26 cellular contexts compared by ENCODE assay signal in the genomic region with DNA sequence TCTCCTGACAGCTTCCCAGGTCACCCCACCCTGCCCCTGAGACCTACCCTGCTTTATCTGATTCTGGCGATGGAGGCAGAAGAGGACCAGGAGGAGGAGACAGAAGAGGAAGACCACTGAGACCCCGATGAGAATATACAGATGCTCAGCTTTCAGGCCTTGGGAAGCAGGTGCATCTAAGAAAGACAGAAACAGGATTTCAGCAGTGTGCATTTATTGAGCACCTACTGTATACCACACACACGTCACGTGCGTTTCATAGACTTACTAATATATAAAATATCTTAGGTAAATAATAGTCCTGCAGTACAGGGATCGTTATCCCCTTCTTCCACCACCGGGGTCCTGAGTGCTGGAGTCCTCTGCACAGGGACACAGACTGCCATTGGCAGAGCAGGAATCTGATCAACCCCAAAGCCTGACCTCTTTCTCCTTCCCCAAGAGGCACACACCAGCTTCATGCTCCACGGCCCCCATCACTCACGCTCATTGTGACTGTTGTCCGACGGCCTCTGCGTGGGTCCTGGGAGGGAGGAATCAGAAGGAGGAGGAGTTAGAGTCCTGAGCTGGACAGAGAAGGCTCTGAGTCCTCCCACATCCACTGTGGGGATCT. TPM values are rescaled to one million over a fixed set of nuclear protein-coding genes. Genes with fewer than 3 reads are reported as not detected.
DNase-seq lines count a peak whose midpoint lies in the region; ATAC-seq, FAIRE-seq and TF ChIP-seq lines count a peak whose summit lies in the region.
"Had no signal": no experiment of that assay in that cellular context is flagged by ENCODE, and none has a peak within 500 bp of the region (broad histone marks: within the 10 kb centered on the region; RNA-seq: fewer than 3 reads in every experiment).

No MANE protein-coding gene starts in this region.

- ATAC-seq in HepG2 (no peak), right lobe of liver (no peak)
- ATAC-seq: GM23338 had no signal

- H3K9ac ChIP-seq in HepG2 (ENCODE audit: insufficient read depth, low read depth, low read length) = no peak overlapping the region
- no peak overlapping the region for H3K9ac ChIP-seq in mesenchymal stem cell (ENCODE audit: low read length)

- intact Hi-C loops in HepG2 (cut with micrococcal nuclease; ENCODE audit: unreplicated experiment) (no loop called here), right lobe of liver (cut with DNase I) (no loop called here)

- CTCF ChIA-PET in HepG2 (lab: Yijun Ruan, JAX; ENCODE audit: low intra/inter-chr PET ratio, low total read pairs) = no interaction called here

- TF ChIP-seq POLR2A in HepG2 (IDR thresholded peaks at IDR 0.05; ENCODE audit: insufficient read depth in 1 of 2, low read depth in 2 of 2, low read length in 2 of 2) (no peak), right lobe of liver (IDR thresholded peaks at IDR 0.05) (no peak), erythroblast (IDR thresholded peaks at IDR 0.05; ENCODE audit: low read length) (no peak)

- no peak overlapping the region for H3K4ac ChIP-seq in mesenchymal stem cell (ENCODE audit: low read depth in 1 of 2, low read length in 2 of 2)

- no peaks in the 10 kb centered on the region for H3K79me1 ChIP-seq in mesenchymal stem cell (replicated peaks; ENCODE audit: low read length, poor library complexity, severe bottlenecking)

- TF ChIP-seq EP300 in HepG2 (IDR thresholded peaks at IDR 0.05; ENCODE audit: low read depth in 2 of 2, low read length in 2 of 2) (no peak), HepG2 (CRISPR knock-in tag; IDR thresholded peaks at IDR 0.05; ENCODE audit: borderline replicate concordance) (no peak)

- H2BK12ac ChIP-seq in mesenchymal stem cell (ENCODE audit: low read length in 2 of 2) = no peak overlapping the region

- H3K4me1 ChIP-seq in HepG2 (ENCODE audit: insufficient read depth, low read length) (peaks cover 10% of the 10 kb centered on the region), right lobe of liver (no peaks in the 10 kb centered on the region), mesenchymal stem cell (ENCODE audit: control insufficient read depth, insufficient read depth, low read depth, low read length) (no peaks in the 10 kb centered on the region)
- H3K4me1 ChIP-seq: HAP-1, Peyer's patch had no signal

- WGBS in HepG2 (ENCODE audit: low lambda C conversion rate) = 58% methylated on average over 8 of the region's 12 CpGs
- 65% methylated on average over 9 of the region's 12 CpGs for WGBS in right lobe of liver (ENCODE audit: insufficient coverage, low coverage, low lambda C conversion rate, missing lambda C conversion rate)
- WGBS in mesenchymal stem cell = 85% methylated on average over 9 of the region's 12 CpGs

- no peak overlapping the region for H3K18ac ChIP-seq in mesenchymal stem cell (ENCODE audit: low read depth in 1 of 2, low read length in 2 of 2)

- TF ChIP-seq RAD21 in HepG2 (CRISPR knock-in tag; IDR thresholded peaks at IDR 0.05) = no peak

- no peak overlapping the region for H2BK5ac ChIP-seq in mesenchymal stem cell (ENCODE audit: low read depth, low read length, poor library complexity, severe bottlenecking)

- H3K9me3 ChIP-seq in HepG2 (ENCODE audit: low read length) (no peaks in the 10 kb centered on the region), right lobe of liver (no peaks in the 10 kb centered on the region), mesenchymal stem cell (ENCODE audit: control insufficient read depth, low read length) (no peaks in the 10 kb centered on the region)
- H3K9me3 ChIP-seq: HAP-1, Peyer's patch had no signal

- no peak overlapping the region for H2BK15ac ChIP-seq in mesenchymal stem cell (ENCODE audit: low read depth, poor library complexity, severe bottlenecking)

- H4K91ac ChIP-seq in mesenchymal stem cell (ENCODE audit: low read length) = peak overlapping the region; percentile 27

- no peak overlapping the region for H2BK120ac ChIP-seq in mesenchymal stem cell (ENCODE audit: low read depth, low read length)

- no peaks in the 10 kb centered on the region for H3K79me2 ChIP-seq in HepG2 (ENCODE audit: insufficient read depth, low read length)

- H3K14ac ChIP-seq in mesenchymal stem cell (ENCODE audit: low read length in 2 of 2) = no peak overlapping the region

- H3K23ac ChIP-seq in mesenchymal stem cell (ENCODE audit: low read length in 2 of 2) = no peak overlapping the region

- H3K27me3 ChIP-seq in HepG2 (ENCODE audit: control insufficient read depth in 1 of 2, insufficient read depth in 2 of 2, low read length in 2 of 2) = no peaks in the 10 kb centered on the region
- H3K27me3 ChIP-seq in right lobe of liver = no peaks in the 10 kb centered on the region
- peaks cover 0 to 13% of the 10 kb centered on the region in 2 experiments for H3K27me3 ChIP-seq in mesenchymal stem cell (ENCODE audit: control insufficient read depth in 1 of 2, insufficient read depth in 1 of 2, low read length in 2 of 2)
- H3K27me3 ChIP-seq: Peyer's patch had no signal

- POLR2A ChIA-PET in HepG2 (lab: Yijun Ruan, JAX) = no interaction called here

- H3K36me3 ChIP-seq in HepG2 (replicated peaks in 1 of 2; ENCODE audit: control insufficient read depth in 1 of 2, insufficient read depth in 2 of 2, low read length in 2 of 2) (no peaks in the 10 kb centered on the region), right lobe of liver (no peaks in the 10 kb centered on the region), mesenchymal stem cell (ENCODE audit: control insufficient read depth in 1 of 2, insufficient read depth in 2 of 2, low read depth in 1 of 2, low read length in 2 of 2) (no peaks in the 10 kb centered on the region)
- H3K36me3 ChIP-seq: HAP-1, Peyer's patch had no signal

- BruUV-seq in HepG2 (replicated peaks; lab: Mats Ljungman, UMichigan) = no TSS peak

- no peak overlapping the region for H2AFZ ChIP-seq in HepG2 (ENCODE audit: low read length)
- H2AFZ ChIP-seq in mesenchymal stem cell (ENCODE audit: low read depth, low read length) = no peak overlapping the region

- no peaks in the 10 kb centered on the region for H4K20me1 ChIP-seq in HepG2 (ENCODE audit: insufficient read depth, low read length)

- TF ChIP-seq CTCF in HepG2 (CRISPR knock-in tag; IDR thresholded peaks at IDR 0.05) = no peak
- no peak for TF ChIP-seq CTCF in right lobe of liver (IDR thresholded peaks at IDR 0.05)

- in situ Hi-C loops in HepG2 (cut with HindIII; ENCODE audit: extremely low pct_ligation_motif_present, low pct_unique_long_range_greater_than_20kb) = no loop called here

- DNase-seq in HepG2 (ENCODE audit: low spot score) (no peak), right lobe of liver (no peak), mesenchymal stem cell (no peak), erythroblast (lab: John Stamatoyannopoulos, UW) (no peak), NCI-H1436 treated with DMSO at 0.1 percent for 48 hours (lab: John Stamatoyannopoulos, UW) (no peak), T-helper 2 cell (no peak)
- DNase-seq: AML-193, DMS53, EL, GF-D8, Karpas-422, MV-4-11, NCI-H1105 treated with DMSO at 0.1 percent for 48 hours, NCI-H1694, NCI-H2081, NCI-H2171, Peyer's patch had no signal

- H3K4me2 ChIP-seq in HepG2 (ENCODE audit: low read depth, low read length) = no peak overlapping the region
- no peak overlapping the region for H3K4me2 ChIP-seq in mesenchymal stem cell (ENCODE audit: low read length, poor library complexity, severe bottlenecking)
- H3K4me2 ChIP-seq: GM23338 had no signal

- no peak overlapping the region for H2AK5ac ChIP-seq in mesenchymal stem cell (ENCODE audit: low read length, severe bottlenecking)

- FAIRE-seq in HepG2 (lab: Jason Lieb, UNC) = no peak
- FAIRE-seq: D721Med had no signal

- no peak overlapping the region for H3K4me3 ChIP-seq in HepG2 (replicated peaks in 1 of 3; ENCODE audit: insufficient read depth in 1 of 3, low read depth in 2 of 3, low read length in 3 of 3)
- H3K4me3 ChIP-seq in right lobe of liver = no peak overlapping the region
- no peak overlapping the region for H3K4me3 ChIP-seq in mesenchymal stem cell (ENCODE audit: insufficient read depth in 1 of 2, low read depth in 1 of 2, low read length in 2 of 2)
- H3K4me3 ChIP-seq: GM23338, HAP-1, Peyer's patch had no signal

- no peak overlapping the region for H4K8ac ChIP-seq in mesenchymal stem cell (ENCODE audit: low read length)

- H3K27ac ChIP-seq in HepG2 (ENCODE audit: extremely low read length, insufficient read depth, low read length) = no peak overlapping the region
- H3K27ac ChIP-seq in right lobe of liver = no peak overlapping the region
- H3K27ac ChIP-seq in mesenchymal stem cell (ENCODE audit: low read length, poor library complexity, severe bottlenecking) = no peak overlapping the region
- H3K27ac ChIP-seq: Peyer's patch had no signal

RNA-seq across cellular contexts. Expression of a gene that starts 8.2 kb away (rescaled TPM):
- 0.70 and 1.2 TPM in 2 replicates for total RNA-seq in HepG2 (2016; rRNA removed; fragmentation: Illumina TruSeq; extraction: Trizol)
- 0.26 and 0.51 TPM in 2 replicates for total RNA-seq in HepG2 (2016; cell fraction: cytosol; rRNA removed; fragmentation: Illumina TruSeq; extraction: Trizol; ENCODE audit: low read depth)
- 0.95 and 1.0 TPM in 2 replicates for total RNA-seq in HepG2 (2016; cell fraction: insoluble cytoplasmic fraction; rRNA removed; fragmentation: Illumina TruSeq; extraction: Trizol)
- total RNA-seq in HepG2 (2016; cell fraction: membrane; rRNA removed; fragmentation: Illumina TruSeq; extraction: Trizol) = 0.79 and 1.1 TPM in 2 replicates
- total RNA-seq in HepG2 (2016; cell fraction: nucleus; rRNA removed; fragmentation: Illumina TruSeq; extraction: Trizol) = 1.8 and 3.2 TPM in 2 replicates
- polyA plus RNA-seq in HepG2 (2011; rRNA removed) = 0.75 and 1.1 TPM in 2 replicates
- polyA plus RNA-seq in HepG2 (2011; cell fraction: cytosol; rRNA removed) = 0.64 and 0.74 TPM in 2 replicates
- 1.1 and 1.5 TPM in 2 replicates for polyA plus RNA-seq in HepG2 (2011; cell fraction: nucleus; rRNA removed)
- polyA plus RNA-seq in HepG2 (2012) = 0.17 TPM in 1 of 2 replicates, not detected in the other
- polyA plus RNA-seq in HepG2 (2016; cell fraction: cytosol; fragmentation: Illumina TruSeq; extraction: Trizol; ENCODE audit: low read depth) = 0.64 and 0.71 TPM in 2 replicates
- polyA plus RNA-seq in HepG2 (2016; cell fraction: insoluble cytoplasmic fraction; fragmentation: Illumina TruSeq; extraction: Trizol; ENCODE audit: low read depth) = 1.0 and 1.2 TPM in 2 replicates
- 1.2 and 1.6 TPM in 2 replicates for polyA plus RNA-seq in HepG2 (2016; cell fraction: membrane; fragmentation: Illumina TruSeq; extraction: Trizol; ENCODE audit: low read depth)
- 2.8 and 3.2 TPM in 2 replicates for polyA plus RNA-seq in HepG2 (2016; cell fraction: nucleus; fragmentation: Illumina TruSeq; extraction: Trizol; ENCODE audit: insufficient read depth, low read depth)
- 0.66 TPM in 1 of 2 replicates, not detected in the other for polyA minus RNA-seq in HepG2 (2011; rRNA and poly(A)+ RNA removed; ENCODE audit: low replicate concordance)
- 0.79 TPM in 1 of 2 replicates, not detected in the other for polyA minus RNA-seq in HepG2 (2011; cell fraction: cytosol; rRNA and poly(A)+ RNA removed)
- polyA minus RNA-seq in HepG2 (2011; cell fraction: nucleus; rRNA and poly(A)+ RNA removed) = 0.90 and 2.0 TPM in 2 replicates
- 10 to 100 TPM in 2 of 6 experiments, 1 to 10 TPM in 4; 2.9 to 15.3 (median 4.9) TPM for total RNA-seq in right lobe of liver
- polyA plus RNA-seq in mesenchymal stem cell (2013, experiment 1 of 2) = not detected
- polyA plus RNA-seq in mesenchymal stem cell (2013, experiment 2 of 2) = not detected
- total RNA-seq: A172, HT1080 had no signal
- polyA plus RNA-seq: AG04450 had no signal

RNA-seq across cellular contexts. Expression of a gene that starts 17.6 kb away (rescaled TPM):
- total RNA-seq in HepG2 (2016; rRNA removed; fragmentation: Illumina TruSeq; extraction: Trizol) = not detected in 2 replicates
- total RNA-seq in HepG2 (2016; cell fraction: cytosol; rRNA removed; fragmentation: Illumina TruSeq; extraction: Trizol; ENCODE audit: low read depth) = not detected in 2 replicates
- total RNA-seq in HepG2 (2016; cell fraction: insoluble cytoplasmic fraction; rRNA removed; fragmentation: Illumina TruSeq; extraction: Trizol) = not detected in 2 replicates
- not detected in 2 replicates for total RNA-seq in HepG2 (2016; cell fraction: membrane; rRNA removed; fragmentation: Illumina TruSeq; extraction: Trizol)
- total RNA-seq in HepG2 (2016; cell fraction: nucleus; rRNA removed; fragmentation: Illumina TruSeq; extraction: Trizol) = not detected in 2 replicates
- polyA plus RNA-seq in HepG2 (2011; rRNA removed) = 0.07 and 0.72 TPM in 2 replicates
- 0.48 TPM in 1 of 2 replicates, not detected in the other for polyA plus RNA-seq in HepG2 (2011; cell fraction: cytosol; rRNA removed)
- 0.09 and 0.10 TPM in 2 replicates for polyA plus RNA-seq in HepG2 (2011; cell fraction: nucleus; rRNA removed)
- polyA plus RNA-seq in HepG2 (2012) = not detected in 2 replicates
- not detected in 2 replicates for polyA plus RNA-seq in HepG2 (2016; cell fraction: cytosol; fragmentation: Illumina TruSeq; extraction: Trizol; ENCODE audit: low read depth)
- polyA plus RNA-seq in HepG2 (2016; cell fraction: insoluble cytoplasmic fraction; fragmentation: Illumina TruSeq; extraction: Trizol; ENCODE audit: low read depth) = not detected in 2 replicates
- polyA plus RNA-seq in HepG2 (2016; cell fraction: membrane; fragmentation: Illumina TruSeq; extraction: Trizol; ENCODE audit: low read depth) = not detected in 2 replicates
- not detected in 2 replicates for polyA plus RNA-seq in HepG2 (2016; cell fraction: nucleus; fragmentation: Illumina TruSeq; extraction: Trizol; ENCODE audit: insufficient read depth, low read depth)
- 2.2 TPM in 1 of 2 replicates, not detected in the other for polyA minus RNA-seq in HepG2 (2011; rRNA and poly(A)+ RNA removed; ENCODE audit: low replicate concordance)
- not detected in 2 replicates for polyA minus RNA-seq in HepG2 (2011; cell fraction: cytosol; rRNA and poly(A)+ RNA removed)
- not detected in 2 replicates for polyA minus RNA-seq in HepG2 (2011; cell fraction: nucleus; rRNA and poly(A)+ RNA removed)
- total RNA-seq in right lobe of liver = 1 to 10 TPM in 1 of 6 experiments, under 1 TPM in 2, not detected in 3; 0.12 to 1.2 (median 0.78) TPM
- not detected for polyA plus RNA-seq in mesenchymal stem cell (2013, experiment 1 of 2)
- polyA plus RNA-seq in mesenchymal stem cell (2013, experiment 2 of 2) = not detected
- total RNA-seq: A172, GM23338, HT1080, M059J, OCI-LY7, Peyer's patch had no signal
- polyA plus RNA-seq: AG04450, GM23338 had no signal

RNA-seq across cellular contexts. Expression of a gene that starts 43.6 kb away (rescaled TPM):
- total RNA-seq in HepG2 (2016; rRNA removed; fragmentation: Illumina TruSeq; extraction: Trizol) (not detected in 2 replicates), right lobe of liver (1 to 10 TPM in 5 of 6 experiments, under 1 TPM in 1; 0.98 to 4.3 (median 1.9) TPM)
- total RNA-seq in HepG2 (2016; cell fraction: cytosol; rRNA removed; fragmentation: Illumina TruSeq; extraction: Trizol; ENCODE audit: low read depth) = not detected in 2 replicates
- total RNA-seq in HepG2 (2016; cell fraction: insoluble cytoplasmic fraction; rRNA removed; fragmentation: Illumina TruSeq; extraction: Trizol) = not detected in 2 replicates
- not detected in 2 replicates for total RNA-seq in HepG2 (2016; cell fraction: membrane; rRNA removed; fragmentation: Illumina TruSeq; extraction: Trizol)
- not detected in 2 replicates for total RNA-seq in HepG2 (2016; cell fraction: nucleus; rRNA removed; fragmentation: Illumina TruSeq; extraction: Trizol)
- not detected in 2 replicates for polyA plus RNA-seq in HepG2 (2011; rRNA removed)
- not detected in 2 replicates for polyA plus RNA-seq in HepG2 (2011; cell fraction: cytosol; rRNA removed)
- not detected in 2 replicates for polyA plus RNA-seq in HepG2 (2011; cell fraction: nucleus; rRNA removed)
- polyA plus RNA-seq in HepG2 (2012) = not detected in 2 replicates
- not detected in 2 replicates for polyA plus RNA-seq in HepG2 (2016; cell fraction: cytosol; fragmentation: Illumina TruSeq; extraction: Trizol; ENCODE audit: low read depth)
- polyA plus RNA-seq in HepG2 (2016; cell fraction: insoluble cytoplasmic fraction; fragmentation: Illumina TruSeq; extraction: Trizol; ENCODE audit: low read depth) = not detected in 2 replicates
- not detected in 2 replicates for polyA plus RNA-seq in HepG2 (2016; cell fraction: membrane; fragmentation: Illumina TruSeq; extraction: Trizol; ENCODE audit: low read depth)
- not detected in 2 replicates for polyA plus RNA-seq in HepG2 (2016; cell fraction: nucleus; fragmentation: Illumina TruSeq; extraction: Trizol; ENCODE audit: insufficient read depth, low read depth)
- polyA minus RNA-seq in HepG2 (2011; rRNA and poly(A)+ RNA removed; ENCODE audit: low replicate concordance) = not detected in 2 replicates
- not detected in 2 replicates for polyA minus RNA-seq in HepG2 (2011; cell fraction: cytosol; rRNA and poly(A)+ RNA removed)
- not detected in 2 replicates for polyA minus RNA-seq in HepG2 (2011; cell fraction: nucleus; rRNA and poly(A)+ RNA removed)
- not detected for polyA plus RNA-seq in mesenchymal stem cell (2013, experiment 1 of 2)
- polyA plus RNA-seq in mesenchymal stem cell (2013, experiment 2 of 2) = not detected
- total RNA-seq: A172, GM23338, HT1080, M059J, OCI-LY7 had no signal
- polyA plus RNA-seq: AG04450, GM23338 had no signal

RNA-seq across cellular contexts. Expression of a gene that starts 58.7 kb away (rescaled TPM):
- total RNA-seq in HepG2 (2016; rRNA removed; fragmentation: Illumina TruSeq; extraction: Trizol) (10.6 and 19.9 TPM in 2 replicates), right lobe of liver (under 1 TPM in 5 of 6 experiments, not detected in 1; 0.30 to 0.93 (median 0.35) TPM)
- total RNA-seq in HepG2 (2016; cell fraction: cytosol; rRNA removed; fragmentation: Illumina TruSeq; extraction: Trizol; ENCODE audit: low read depth) = 24.8 and 26.4 TPM in 2 replicates
- 9.4 and 21.3 TPM in 2 replicates for total RNA-seq in HepG2 (2016; cell fraction: insoluble cytoplasmic fraction; rRNA removed; fragmentation: Illumina TruSeq; extraction: Trizol)
- total RNA-seq in HepG2 (2016; cell fraction: membrane; rRNA removed; fragmentation: Illumina TruSeq; extraction: Trizol) = 27.7 and 30.4 TPM in 2 replicates
- total RNA-seq in HepG2 (2016; cell fraction: nucleus; rRNA removed; fragmentation: Illumina TruSeq; extraction: Trizol) = 16.5 and 20.3 TPM in 2 replicates
- polyA plus RNA-seq in HepG2 (2011; rRNA removed) = 6.9 and 8.9 TPM in 2 replicates
- 7.0 and 10.7 TPM in 2 replicates for polyA plus RNA-seq in HepG2 (2011; cell fraction: cytosol; rRNA removed)
- 13.2 and 17.7 TPM in 2 replicates for polyA plus RNA-seq in HepG2 (2011; cell fraction: nucleus; rRNA removed)
- 4.1 and 6.2 TPM in 2 replicates for polyA plus RNA-seq in HepG2 (2012)
- 27.2 and 29.7 TPM in 2 replicates for polyA plus RNA-seq in HepG2 (2016; cell fraction: cytosol; fragmentation: Illumina TruSeq; extraction: Trizol; ENCODE audit: low read depth)
- 11.5 and 12.2 TPM in 2 replicates for polyA plus RNA-seq in HepG2 (2016; cell fraction: insoluble cytoplasmic fraction; fragmentation: Illumina TruSeq; extraction: Trizol; ENCODE audit: low read depth)
- polyA plus RNA-seq in HepG2 (2016; cell fraction: membrane; fragmentation: Illumina TruSeq; extraction: Trizol; ENCODE audit: low read depth) = 29.0 and 29.3 TPM in 2 replicates
- 34.6 and 38.5 TPM in 2 replicates for polyA plus RNA-seq in HepG2 (2016; cell fraction: nucleus; fragmentation: Illumina TruSeq; extraction: Trizol; ENCODE audit: insufficient read depth, low read depth)
- polyA minus RNA-seq in HepG2 (2011; rRNA and poly(A)+ RNA removed; ENCODE audit: low replicate concordance) = 15.4 TPM in 1 of 2 replicates, not detected in the other
- polyA minus RNA-seq in HepG2 (2011; cell fraction: cytosol; rRNA and poly(A)+ RNA removed) = 6.2 and 9.2 TPM in 2 replicates
- polyA minus RNA-seq in HepG2 (2011; cell fraction: nucleus; rRNA and poly(A)+ RNA removed) = 2.6 and 3.9 TPM in 2 replicates
- polyA plus RNA-seq in mesenchymal stem cell (2013, experiment 1 of 2) = 0.04 TPM
- polyA plus RNA-seq in mesenchymal stem cell (2013, experiment 2 of 2) = not detected
- total RNA-seq: A172, HT1080, M059J had no signal
- polyA plus RNA-seq: AG04450, CD14-positive monocyte had no signal
